Comparison of ENCODE assay signal across 25 cellular contexts in genomic region chr14:36477266-36477665, GRCh38. TPM values are rescaled to one million over a fixed set of nuclear protein-coding genes. Genes with fewer than 3 reads are reported as not detected.
DNase-seq lines count a peak whose midpoint lies in the region; ATAC-seq and TF ChIP-seq lines count a peak whose summit lies in the region.
"Had no signal": no experiment of that assay in that cellular context is flagged by ENCODE, and none has a peak within 500 bp of the region (broad histone marks: within the 10 kb centered on the region; RNA-seq: fewer than 3 reads in every experiment).

No MANE protein-coding gene starts in this region.

- H4K20me1 ChIP-seq in PC-3 (ENCODE audit: low read length) = no peaks in the 10 kb centered on the region

- peaks cover 21% of the 10 kb centered on the region for H3K4me1 ChIP-seq in PC-3 (ENCODE audit: insufficient read depth, low read length)
- H3K4me1 ChIP-seq in lower lobe of right lung = no peaks in the 10 kb centered on the region
- H3K4me1 ChIP-seq in Caco-2 = no peaks in the 10 kb centered on the region
- H3K4me1 ChIP-seq: A549, esophagus squamous epithelium, heart left ventricle had no signal

- H3K27me3 Mint-ChIP-seq in Caco-2 (ENCODE audit: insufficient read depth, unreplicated experiment) = peaks cover 25% of the 10 kb centered on the region
- H3K27me3 Mint-ChIP-seq: memory B cell had no signal

- peaks cover 22% of the 10 kb centered on the region for H3K27me3 ChIP-seq in PC-3 (ENCODE audit: low read length)
- H3K27me3 ChIP-seq in lower lobe of right lung (ENCODE audit: low read depth) = no peaks in the 10 kb centered on the region
- H3K27me3 ChIP-seq in Caco-2 (replicated peaks; ENCODE audit: control insufficient read depth, insufficient read depth, low read length) = no peaks in the 10 kb centered on the region

- intact Hi-C loops in PC-3 (cut with micrococcal nuclease) (no loop called here), lower lobe of right lung (cut with DNase I) (no loop called here), Caco-2 (cut with micrococcal nuclease; ENCODE audit: unreplicated experiment) (no loop called here)

- POLR2A ChIA-PET in PC-3 (lab: Charles Lee; ENCODE audit: unreplicated experiment) = no interaction called here
- POLR2A ChIA-PET in Caco-2 (lab: Charles Lee) = no interaction called here

- no peaks in the 10 kb centered on the region for H3K79me2 ChIP-seq in PC-3 (ENCODE audit: low read length)

- H3K9me3 ChIP-seq in PC-3 (ENCODE audit: low read length) (no peaks in the 10 kb centered on the region), lower lobe of right lung (no peaks in the 10 kb centered on the region), Caco-2 (no peaks in the 10 kb centered on the region)
- H3K9me3 ChIP-seq: esophagus squamous epithelium, heart left ventricle had no signal

- CTCF ChIA-PET in PC-3 (lab: Charles Lee) (interaction anchor here (0.7 kb wide), 1 partner anchor 76 kb away, joined by 3 read pairs; no protein-coding TSS in a partner anchor), Caco-2 (lab: Charles Lee) (no interaction called here)

- H3K36me3 ChIP-seq in PC-3 (ENCODE audit: low read depth, low read length) = no peaks in the 10 kb centered on the region
- peaks cover 16% of the 10 kb centered on the region for H3K36me3 ChIP-seq in lower lobe of right lung
- H3K36me3 ChIP-seq in Caco-2 (ENCODE audit: control insufficient read depth, insufficient read depth, low read length) = no peaks in the 10 kb centered on the region
- H3K36me3 ChIP-seq: esophagus squamous epithelium, heart left ventricle had no signal

- no peaks in the 10 kb centered on the region for H3K9me3 Mint-ChIP-seq in Caco-2 (ENCODE audit: unreplicated experiment)
- H3K9me3 Mint-ChIP-seq: activated naive CD8-positive, alpha-beta T cell treated with anti-CD3 and anti-CD28 coated beads, Interleukin-2, amount 10 ng/mL, durations not matched to agents 7 days and 5 days had no signal

- no peak for ATAC-seq in PC-3
- ATAC-seq in lower lobe of right lung = peak; percentile 7 to 23
- ATAC-seq: A549; HCT116; heart left ventricle; natural killer cell treated with Interleukin-12 subunit alpha and Interleukin-12 subunit beta and Interleukin-15 and Interleukin-18, amount 100 ng/mL, for 72 hours had no signal

- H3K4me3 Mint-ChIP-seq in Caco-2 (ENCODE audit: unreplicated experiment) = no peak overlapping the region
- H3K4me3 Mint-ChIP-seq: activated naive CD8-positive, alpha-beta T cell treated with anti-CD3 and anti-CD28 coated beads, Interleukin-2, amount 10 ng/mL, durations not matched to agents 7 days and 5 days; memory B cell; natural killer cell treated with Interleukin-12 subunit alpha and Interleukin-12 subunit beta and Interleukin-15 and Interleukin-18, amount 100 ng/mL, for 72 hours had no signal

- BruUV-seq in PC-3 (replicated peaks; lab: Mats Ljungman, UMichigan) (no TSS peak), Caco-2 (replicated peaks; lab: Mats Ljungman, UMichigan) (no TSS peak)

- peak; percentile 27 for DNase-seq in activated CD4-positive, alpha-beta T cell treated with anti-CD3 and anti-CD28 coated beads for 48 hours
- DNase-seq in activated CD4-positive, alpha-beta T cell treated with anti-CD3 and anti-CD28 coated beads, Interleukin-2, amount 50 U/mL, for 4 hours = no peak
- peak; percentile 8 for DNase-seq in Jurkat, Clone E6-1 (ENCODE audit: low read depth, low spot score)
- DNase-seq in PC-3 (peak; percentile 43), lower lobe of right lung (no peak), globus pallidus (ENCODE audit: low spot score) (no peak), Caco-2 (no peak), putamen (ENCODE audit: low spot score) (no peak)
- DNase-seq: activated CD4-positive, CD25-positive, alpha-beta regulatory T cell; activated naive CD8-positive, alpha-beta T cell treated with anti-CD3 and anti-CD28 coated beads, Interleukin-2, amount 10 ng/mL, durations not matched to agents 7 days and 5 days; activated T-cell treated with anti-CD3 and anti-CD28 coated beads for 4 hours; dorsolateral prefrontal cortex; esophagus squamous epithelium; heart left ventricle; KG1; NCI-H1092 treated with DMSO at 0.1 percent for 48 hours; NCI-H345; stimulated activated naive CD4-positive, alpha-beta T cell treated with Interleukin-2 at 50 U/mL for 16 hours; trophoblast cell had no signal

- no peak overlapping the region for H3K4me3 ChIP-seq in Jurkat, Clone E6-1 (ENCODE audit: low read length)
- H3K4me3 ChIP-seq in PC-3 (ENCODE audit: low read length) (no peak overlapping the region), lower lobe of right lung (no peak overlapping the region), Caco-2 (ENCODE audit: low read depth, low read length) (no peak overlapping the region)
- H3K4me3 ChIP-seq: A549, dorsolateral prefrontal cortex, esophagus squamous epithelium, heart left ventricle had no signal

- no peak overlapping the region for H3K4me2 ChIP-seq in PC-3 (ENCODE audit: low read length)
- H3K4me2 ChIP-seq: A549 had no signal

- no peak overlapping the region for H3K9ac ChIP-seq in PC-3 (ENCODE audit: low read length)

- H3F3A ChIP-seq in PC-3 (ENCODE audit: low read length, unreplicated experiment) = no peaks in the 10 kb centered on the region

- H3K27ac ChIP-seq in PC-3 (ENCODE audit: low read length) = no peak overlapping the region
- H3K27ac ChIP-seq in lower lobe of right lung = no peak overlapping the region
- H3K27ac ChIP-seq: A549, dorsolateral prefrontal cortex, esophagus squamous epithelium, heart left ventricle had no signal

- no peak overlapping the region for H2AFZ ChIP-seq in PC-3 (ENCODE audit: low read length)

- no peaks in the 10 kb centered on the region for H3K4me1 Mint-ChIP-seq in Caco-2 (ENCODE audit: low read depth, unreplicated experiment)
- H3K4me1 Mint-ChIP-seq: activated naive CD8-positive, alpha-beta T cell treated with anti-CD3 and anti-CD28 coated beads, Interleukin-2, amount 10 ng/mL, durations not matched to agents 7 days and 5 days; memory B cell had no signal

- H3K27ac Mint-ChIP-seq in Caco-2 (ENCODE audit: unreplicated experiment) = no peak overlapping the region
- H3K27ac Mint-ChIP-seq: activated naive CD8-positive, alpha-beta T cell treated with anti-CD3 and anti-CD28 coated beads, Interleukin-2, amount 10 ng/mL, durations not matched to agents 7 days and 5 days; memory B cell; natural killer cell treated with Interleukin-12 subunit alpha and Interleukin-12 subunit beta and Interleukin-15 and Interleukin-18, amount 100 ng/mL, for 72 hours had no signal

- no peak for TF ChIP-seq CTCF in PC-3 (conservative IDR thresholded peaks at IDR 0.05; ENCODE audit: low read depth, low read length)
- TF ChIP-seq CTCF in lower lobe of right lung (IDR thresholded peaks at IDR 0.05) = no peak
- TF ChIP-seq CTCF in Caco-2 (IDR thresholded peaks at IDR 0.05; ENCODE audit: insufficient read depth in 1 of 2, low read depth in 1 of 2, low read length in 1 of 2, severe bottlenecking in 1 of 2, unreplicated experiment in 1 of 2) = no peak

- no peaks in the 10 kb centered on the region for H3K9me2 ChIP-seq in PC-3 (replicated peaks; ENCODE audit: low read length)

- H3K36me3 Mint-ChIP-seq in Caco-2 (ENCODE audit: insufficient read depth, unreplicated experiment) = no peaks in the 10 kb centered on the region
- H3K36me3 Mint-ChIP-seq: activated naive CD8-positive, alpha-beta T cell treated with anti-CD3 and anti-CD28 coated beads, Interleukin-2, amount 10 ng/mL, durations not matched to agents 7 days and 5 days; memory B cell; natural killer cell treated with Interleukin-12 subunit alpha and Interleukin-12 subunit beta and Interleukin-15 and Interleukin-18, amount 100 ng/mL, for 72 hours had no signal

RNA-seq across cellular contexts. Expression of gene NKX2-1, which starts 42.8 kb away (rescaled TPM):
- polyA plus RNA-seq in Jurkat, Clone E6-1 (2012; ENCODE audit: insufficient read depth, insufficient read length) = 45.2 TPM
- total RNA-seq in PC-3 (2014; rRNA removed) (not detected in 2 replicates), lower lobe of right lung (180 TPM), Caco-2 (2022) (0.66 and 1.5 TPM in 2 replicates)
- total RNA-seq: activated naive CD8-positive, alpha-beta T cell treated with anti-CD3 and anti-CD28 coated beads, Interleukin-2, amount 10 ng/mL, durations not matched to agents 7 days and 5 days; esophagus squamous epithelium; heart left ventricle; natural killer cell treated with Interleukin-12 subunit alpha and Interleukin-12 subunit beta and Interleukin-15 and Interleukin-18, amount 100 ng/mL, for 72 hours; posterior vena cava; T-helper 2 cell treated with Interferon-gamma antibody and Interleukin-4, amounts not matched to agents 100 ng/mL and 5 ng/mL, for 36 hours had no signal
- polyA plus RNA-seq: A549, heart left ventricle had no signal

Comparison
In these comparisons a context has a peak if more than half of its experiments do, and no peak if none do; other contexts are left out.
1. DNase-seq: peak in activated CD4-positive, alpha-beta T cell treated with anti-CD3 and anti-CD28 coated beads for 48 hours (single experiment), Jurkat, Clone E6-1 (single experiment) and PC-3 (single experiment); none in activated CD4-positive, alpha-beta T cell treated with anti-CD3 and anti-CD28 coated beads, Interleukin-2, amount 50 U/mL, for 4 hours (0 of 2), lower lobe of right lung (single experiment), globus pallidus (single experiment), Caco-2 (0 of 2) and putamen (single experiment).
2. RNA of gene NKX2-1, which starts 42.8 kb away (total RNA-seq): 180 TPM in lower lobe of right lung (single experiment); 0.66 to 1.5 TPM in Caco-2 and not detected in PC-3; every median in the first group is over 10 times any median in the second.